In genomic region chr20:19885981-19886665, GRCh38 we compare ENCODE assay signal across 1 cellular context.
TF ChIP-seq lines count a peak whose summit lies in the region.

No MANE protein-coding gene starts in this region.

TF ChIP-seq in HepG2, 621 proteins besides CTCF, POLR2A, EP300 and RAD21 (continued from another document and continues in another):
- 0 out of 2 replicates have a peak, but pooled peaks have one; percentile 20 for TF ChIP-seq ZHX2 (IDR thresholded peaks at IDR 0.05; ENCODE audit: low read depth)
- TF ChIP-seq ZHX2 (CRISPR knock-in tag; IDR thresholded peaks at IDR 0.05; ENCODE audit: borderline replicate concordance) = no peak
- TF ChIP-seq SALL1 (CRISPR knock-in tag; IDR thresholded peaks at IDR 0.05) = peak; percentile 28; the same call in 1 of the 2 replicates
- TF ChIP-seq ZNF407 (CRISPR knock-in tag; IDR thresholded peaks at IDR 0.05; ENCODE audit: not compliant biosample characterization) = peak; percentile 66
- TF ChIP-seq CHCHD3 (CRISPR knock-in tag; IDR thresholded peaks at IDR 0.05) = no peak
- 0 out of 2 replicates have a peak, but pooled peaks have one; percentile 15 for TF ChIP-seq FOXJ3 (CRISPR knock-in tag; IDR thresholded peaks at IDR 0.05; ENCODE audit: borderline replicate concordance)
- TF ChIP-seq RXRA (CRISPR knock-in tag; IDR thresholded peaks at IDR 0.05) = 0 out of 2 replicates have a peak, but pooled peaks have one; percentile 26
- peak; percentile 31; the same call in 1 of the 2 replicates for TF ChIP-seq PRDM10 (CRISPR knock-in tag; IDR thresholded peaks at IDR 0.05; ENCODE audit: low read depth)
- TF ChIP-seq KDM4B (CRISPR knock-in tag; IDR thresholded peaks at IDR 0.05) = 0 out of 2 replicates have a peak, but pooled peaks have one; percentile 18
- no peak for TF ChIP-seq ZNF776 (CRISPR knock-in tag; IDR thresholded peaks at IDR 0.05)
- no peak for TF ChIP-seq MNT (IDR thresholded peaks at IDR 0.05)
- no peak for TF ChIP-seq CENPBD1 (CRISPR knock-in tag; IDR thresholded peaks at IDR 0.05; ENCODE audit: borderline replicate concordance, low read depth)
- TF ChIP-seq MXD3 (CRISPR knock-in tag; IDR thresholded peaks at IDR 0.05) = peak; percentile 38; the same call in 1 of the 2 replicates
- 0 out of 2 replicates have a peak, but pooled peaks have one; percentile 19 for TF ChIP-seq YEATS4 (CRISPR knock-in tag; IDR thresholded peaks at IDR 0.05; ENCODE audit: borderline replicate concordance)
- no peak for TF ChIP-seq ZMAT5 (CRISPR knock-in tag; IDR thresholded peaks at IDR 0.05; ENCODE audit: borderline replicate concordance, low read depth)
- TF ChIP-seq ZFP36 (IDR thresholded peaks at IDR 0.05; ENCODE audit: borderline replicate concordance, low read depth, low read length, partially characterized antibody) = no peak
- no peak for TF ChIP-seq GABPA (IDR thresholded peaks at IDR 0.05; ENCODE audit: low read depth, low read length)
- peak; percentile 43; the same call in 1 of the 2 replicates for TF ChIP-seq GABPA (CRISPR knock-in tag; IDR thresholded peaks at IDR 0.05; ENCODE audit: low read depth)
- peak; percentile 51 for TF ChIP-seq ZGPAT (CRISPR knock-in tag; IDR thresholded peaks at IDR 0.05)
- TF ChIP-seq CBX2 (IDR thresholded peaks at IDR 0.05; ENCODE audit: low read depth, low read length) = no peak
- 0 out of 2 replicates have a peak, but pooled peaks have one; percentile 21 for TF ChIP-seq CBX2 (CRISPR knock-in tag; IDR thresholded peaks at IDR 0.05; ENCODE audit: low read depth)
- TF ChIP-seq YEATS2 (CRISPR knock-in tag; IDR thresholded peaks at IDR 0.05; ENCODE audit: borderline replicate concordance) = peak; percentile 48; the same call in 1 of the 2 replicates
- no peak for TF ChIP-seq ZNF512B (CRISPR knock-in tag; IDR thresholded peaks at IDR 0.05; ENCODE audit: borderline replicate concordance)
- TF ChIP-seq MIXL1 (CRISPR knock-in tag; IDR thresholded peaks at IDR 0.05) = peak; percentile 31; the same call in 1 of the 2 replicates
